In genomic region chr6:113004691-113005270, GRCh38 we compare ENCODE assay signal across 33 cellular contexts.
"Had no signal": no experiment of that assay in that cellular context is flagged by ENCODE, and none has a peak within 500 bp of the region (broad histone marks: within the 10 kb centered on the region; RNA-seq: fewer than 3 reads in every experiment).

No MANE protein-coding gene starts in this region.

- H3K9ac ChIP-seq: neural progenitor cell had no signal

- DNase-seq: activated CD4-positive, alpha-beta memory T cell treated with anti-CD3 and anti-CD28 coated beads for 36 hours; activated CD4-positive, alpha-beta T cell treated with anti-CD3 and anti-CD28 coated beads, Interleukin-2, amount 10 ng/mL, durations not matched to agents 24 days and 14 days; activated CD4-positive, CD25-positive, alpha-beta regulatory T cell treated with anti-CD3 and anti-CD28 coated beads, Interleukin-2, amount 50 U/mL, for 72 hours; activated CD8-positive, alpha-beta memory T cell treated with anti-CD3 and anti-CD28 coated beads, Interleukin-2, amount 50 U/mL, for 4 hours; activated gamma-delta T cell; activated naive CD4-positive, alpha-beta T cell treated with anti-CD3 and anti-CD28 coated beads, Interleukin-2, amount 10 ng/mL, durations not matched to agents 7 days and 5 days; activated naive CD8-positive, alpha-beta T cell treated with anti-CD3 and anti-CD28 coated beads, Interleukin-2, amount 10 ng/mL, durations not matched to agents 7 days and 5 days; activated T-cell treated with anti-CD3 and anti-CD28 coated beads, Interleukin-2, amount 50 U/mL, for 1 hour; amniotic stem cell; central memory CD4-positive, alpha-beta T cell; dermis blood vessel endothelial cell; effector CD4-positive, alpha-beta T cell; esophagus squamous epithelium; gastrocnemius medialis; glutamatergic neuron; kidney; left colon; naive thymus-derived CD8-positive, alpha-beta T cell; occipital lobe; spleen; stimulated activated CD4-positive, alpha-beta T cell treated with anti-CD3 and anti-CD28 coated beads, Interleukin-2, amount 100 ng/mL, for 48 hours; T-helper 17 cell; T1000; uterus; WERI-Rb-1 had no signal

- FAIRE-seq: colon, kidney had no signal

- H3K27ac ChIP-seq: epithelial cell of prostate, esophagus squamous epithelium, gastrocnemius medialis, neural progenitor cell, right atrium auricular region, spleen, uterus, WERI-Rb-1 had no signal

- H3K27me3 Mint-ChIP-seq: activated CD4-positive, alpha-beta memory T cell treated with anti-CD3 and anti-CD28 coated beads for 36 hours; activated CD4-positive, alpha-beta T cell treated with anti-CD3 and anti-CD28 coated beads, Interleukin-2, amount 10 ng/mL, durations not matched to agents 24 days and 14 days; activated naive CD4-positive, alpha-beta T cell treated with anti-CD3 and anti-CD28 coated beads, Interleukin-2, amount 10 ng/mL, durations not matched to agents 7 days and 5 days; activated naive CD8-positive, alpha-beta T cell treated with anti-CD3 and anti-CD28 coated beads, Interleukin-2, amount 10 ng/mL, durations not matched to agents 7 days and 5 days; stimulated activated naive CD8-positive, alpha-beta T cell treated with anti-CD3 and anti-CD28 coated beads, Interleukin-15, Interleukin-2, amounts not matched to agents 100 ng/mL and 50 ng/mL, for 24 hours; T-helper 17 cell had no signal

- H2AFZ ChIP-seq: neural progenitor cell had no signal

- H3K4me3 ChIP-seq: esophagus squamous epithelium, gastrocnemius medialis, neural progenitor cell, right atrium auricular region, spleen, uterus had no signal

- H3K27ac Mint-ChIP-seq: activated CD4-positive, alpha-beta memory T cell treated with anti-CD3 and anti-CD28 coated beads for 36 hours; activated CD4-positive, alpha-beta T cell treated with anti-CD3 and anti-CD28 coated beads, Interleukin-2, amount 10 ng/mL, durations not matched to agents 24 days and 14 days; activated naive CD4-positive, alpha-beta T cell treated with anti-CD3 and anti-CD28 coated beads, Interleukin-2, amount 10 ng/mL, durations not matched to agents 7 days and 5 days; activated naive CD8-positive, alpha-beta T cell treated with anti-CD3 and anti-CD28 coated beads, Interleukin-2, amount 10 ng/mL, durations not matched to agents 7 days and 5 days; activated T-helper 1 cell treated with anti-CD3 and anti-CD28 coated beads, Interleukin-12 subunit alpha, Interleukin-12 subunit beta, Interleukin-2, Interleukin-4 antibody, amounts not matched to agents 30 ng/mL and 10 ng/mL and 1 ng/mL, durations not matched to agents 14 hours and 24 hours and 36 hours; memory B cell; naive thymus-derived CD8-positive, alpha-beta T cell; neural progenitor cell; stimulated activated naive CD8-positive, alpha-beta T cell treated with anti-CD3 and anti-CD28 coated beads, Interleukin-15, Interleukin-2, amounts not matched to agents 100 ng/mL and 50 ng/mL, for 24 hours; T-helper 17 cell; type B pancreatic cell had no signal

- H3K4me2 ChIP-seq: neural progenitor cell had no signal

- H3K4me1 ChIP-seq: esophagus squamous epithelium, gastrocnemius medialis, right atrium auricular region, spleen, uterus had no signal

- H3K27me3 ChIP-seq: esophagus squamous epithelium, gastrocnemius medialis, neural progenitor cell, right atrium auricular region, spleen, uterus had no signal

- H3K4me1 Mint-ChIP-seq: activated CD4-positive, alpha-beta T cell treated with anti-CD3 and anti-CD28 coated beads, Interleukin-2, amount 10 ng/mL, durations not matched to agents 24 days and 14 days; activated naive CD4-positive, alpha-beta T cell treated with anti-CD3 and anti-CD28 coated beads, Interleukin-2, amount 10 ng/mL, durations not matched to agents 7 days and 5 days; activated naive CD8-positive, alpha-beta T cell treated with anti-CD3 and anti-CD28 coated beads, Interleukin-2, amount 10 ng/mL, durations not matched to agents 7 days and 5 days; memory B cell; T-helper 17 cell had no signal

- H3K9me3 ChIP-seq: esophagus squamous epithelium, gastrocnemius medialis, right atrium auricular region, spleen, uterus had no signal

- H3K36me3 ChIP-seq: esophagus squamous epithelium, gastrocnemius medialis, neural progenitor cell, right atrium auricular region, spleen, uterus, WERI-Rb-1 had no signal

- H3K9me3 Mint-ChIP-seq: activated CD4-positive, alpha-beta memory T cell treated with anti-CD3 and anti-CD28 coated beads for 36 hours; activated CD4-positive, alpha-beta T cell treated with anti-CD3 and anti-CD28 coated beads, Interleukin-2, amount 10 ng/mL, durations not matched to agents 24 days and 14 days; activated naive CD8-positive, alpha-beta T cell treated with anti-CD3 and anti-CD28 coated beads, Interleukin-2, amount 10 ng/mL, durations not matched to agents 7 days and 5 days; activated T-helper 1 cell treated with anti-CD3 and anti-CD28 coated beads, Interleukin-12 subunit alpha, Interleukin-12 subunit beta, Interleukin-2, Interleukin-4 antibody, amounts not matched to agents 30 ng/mL and 10 ng/mL and 1 ng/mL, durations not matched to agents 14 hours and 24 hours and 36 hours; memory B cell; neural progenitor cell; stimulated activated naive CD8-positive, alpha-beta T cell treated with anti-CD3 and anti-CD28 coated beads, Interleukin-15, Interleukin-2, amounts not matched to agents 100 ng/mL and 50 ng/mL, for 24 hours; type B pancreatic cell had no signal

- H3K36me3 Mint-ChIP-seq: activated CD4-positive, alpha-beta memory T cell treated with anti-CD3 and anti-CD28 coated beads for 36 hours; activated naive CD4-positive, alpha-beta T cell treated with anti-CD3 and anti-CD28 coated beads, Interleukin-2, amount 10 ng/mL, durations not matched to agents 7 days and 5 days; activated naive CD8-positive, alpha-beta T cell treated with anti-CD3 and anti-CD28 coated beads, Interleukin-2, amount 10 ng/mL, durations not matched to agents 7 days and 5 days; memory B cell; naive thymus-derived CD8-positive, alpha-beta T cell; type B pancreatic cell had no signal

- ATAC-seq: gastrocnemius medialis; left colon; naive thymus-derived CD8-positive, alpha-beta T cell; T-helper 17 cell had no signal

- H3K4me3 Mint-ChIP-seq: activated CD4-positive, alpha-beta memory T cell treated with anti-CD3 and anti-CD28 coated beads for 36 hours; activated CD4-positive, alpha-beta T cell treated with anti-CD3 and anti-CD28 coated beads, Interleukin-2, amount 10 ng/mL, durations not matched to agents 24 days and 14 days; activated naive CD4-positive, alpha-beta T cell treated with anti-CD3 and anti-CD28 coated beads, Interleukin-2, amount 10 ng/mL, durations not matched to agents 7 days and 5 days; activated naive CD8-positive, alpha-beta T cell treated with anti-CD3 and anti-CD28 coated beads, Interleukin-2, amount 10 ng/mL, durations not matched to agents 7 days and 5 days; activated T-helper 1 cell treated with anti-CD3 and anti-CD28 coated beads, Interleukin-12 subunit alpha, Interleukin-12 subunit beta, Interleukin-2, Interleukin-4 antibody, amounts not matched to agents 30 ng/mL and 10 ng/mL and 1 ng/mL, durations not matched to agents 14 hours and 24 hours and 36 hours; memory B cell; naive thymus-derived CD8-positive, alpha-beta T cell; neural progenitor cell; stimulated activated naive CD8-positive, alpha-beta T cell treated with anti-CD3 and anti-CD28 coated beads, Interleukin-15, Interleukin-2, amounts not matched to agents 100 ng/mL and 50 ng/mL, for 24 hours; T-helper 17 cell; type B pancreatic cell had no signal
